ENCODE assay signal across 3 cellular contexts in the genomic region with DNA sequence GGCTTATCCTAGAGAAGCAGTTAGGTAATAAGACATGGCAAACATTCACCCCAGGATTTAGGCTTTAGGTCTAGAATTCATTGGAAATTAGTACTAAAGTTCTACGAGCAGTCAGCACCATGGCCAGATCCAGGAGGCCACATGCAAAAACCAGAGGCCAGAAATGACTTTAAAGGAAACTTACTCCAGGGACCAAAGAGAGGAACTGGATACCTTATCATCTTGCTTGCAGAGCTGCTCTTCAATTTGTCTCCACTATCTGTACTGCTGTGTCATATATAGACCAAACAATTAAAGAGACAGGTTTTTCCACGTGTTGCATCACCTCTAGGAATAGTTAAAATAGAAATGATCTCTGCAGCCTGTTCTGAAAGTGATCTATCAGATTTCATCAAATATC.
TF ChIP-seq lines count a peak whose summit lies in the region.

No MANE protein-coding gene starts in this region.

TF ChIP-seq in SK-N-SH, 30 proteins besides CTCF, POLR2A, EP300 and RAD21:
- no peak for TF ChIP-seq CHD2 (IDR thresholded peaks at IDR 0.05; ENCODE audit: low read length, partially characterized antibody)
- TF ChIP-seq, protein P1, sequence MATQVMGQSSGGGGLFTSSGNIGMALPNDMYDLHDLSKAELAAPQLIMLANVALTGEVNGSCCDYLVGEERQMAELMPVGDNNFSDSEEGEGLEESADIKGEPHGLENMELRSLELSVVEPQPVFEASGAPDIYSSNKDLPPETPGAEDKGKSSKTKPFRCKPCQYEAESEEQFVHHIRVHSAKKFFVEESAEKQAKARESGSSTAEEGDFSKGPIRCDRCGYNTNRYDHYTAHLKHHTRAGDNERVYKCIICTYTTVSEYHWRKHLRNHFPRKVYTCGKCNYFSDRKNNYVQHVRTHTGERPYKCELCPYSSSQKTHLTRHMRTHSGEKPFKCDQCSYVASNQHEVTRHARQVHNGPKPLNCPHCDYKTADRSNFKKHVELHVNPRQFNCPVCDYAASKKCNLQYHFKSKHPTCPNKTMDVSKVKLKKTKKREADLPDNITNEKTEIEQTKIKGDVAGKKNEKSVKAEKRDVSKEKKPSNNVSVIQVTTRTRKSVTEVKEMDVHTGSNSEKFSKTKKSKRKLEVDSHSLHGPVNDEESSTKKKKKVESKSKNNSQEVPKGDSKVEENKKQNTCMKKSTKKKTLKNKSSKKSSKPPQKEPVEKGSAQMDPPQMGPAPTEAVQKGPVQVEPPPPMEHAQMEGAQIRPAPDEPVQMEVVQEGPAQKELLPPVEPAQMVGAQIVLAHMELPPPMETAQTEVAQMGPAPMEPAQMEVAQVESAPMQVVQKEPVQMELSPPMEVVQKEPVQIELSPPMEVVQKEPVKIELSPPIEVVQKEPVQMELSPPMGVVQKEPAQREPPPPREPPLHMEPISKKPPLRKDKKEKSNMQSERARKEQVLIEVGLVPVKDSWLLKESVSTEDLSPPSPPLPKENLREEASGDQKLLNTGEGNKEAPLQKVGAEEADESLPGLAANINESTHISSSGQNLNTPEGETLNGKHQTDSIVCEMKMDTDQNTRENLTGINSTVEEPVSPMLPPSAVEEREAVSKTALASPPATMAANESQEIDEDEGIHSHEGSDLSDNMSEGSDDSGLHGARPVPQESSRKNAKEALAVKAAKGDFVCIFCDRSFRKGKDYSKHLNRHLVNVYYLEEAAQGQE (IDR thresholded peaks at IDR 0.05; ENCODE audit: low read depth, low read length), result peak; percentile 90

TF ChIP-seq in SK-N-SH treated with all-trans-retinoic acid at 6 μM for 48 hours, 23 proteins besides CTCF, POLR2A, EP300 and RAD21:
- TF ChIP-seq ESRRG (CRISPR knock-in tag; IDR thresholded peaks at IDR 0.05), result no peak
- TF ChIP-seq ZC3H10 (CRISPR knock-in tag; IDR thresholded peaks at IDR 0.05), result no peak
- TF ChIP-seq ISL1 (CRISPR knock-in tag; IDR thresholded peaks at IDR 0.05), result no peak
- TF ChIP-seq, protein P2, sequence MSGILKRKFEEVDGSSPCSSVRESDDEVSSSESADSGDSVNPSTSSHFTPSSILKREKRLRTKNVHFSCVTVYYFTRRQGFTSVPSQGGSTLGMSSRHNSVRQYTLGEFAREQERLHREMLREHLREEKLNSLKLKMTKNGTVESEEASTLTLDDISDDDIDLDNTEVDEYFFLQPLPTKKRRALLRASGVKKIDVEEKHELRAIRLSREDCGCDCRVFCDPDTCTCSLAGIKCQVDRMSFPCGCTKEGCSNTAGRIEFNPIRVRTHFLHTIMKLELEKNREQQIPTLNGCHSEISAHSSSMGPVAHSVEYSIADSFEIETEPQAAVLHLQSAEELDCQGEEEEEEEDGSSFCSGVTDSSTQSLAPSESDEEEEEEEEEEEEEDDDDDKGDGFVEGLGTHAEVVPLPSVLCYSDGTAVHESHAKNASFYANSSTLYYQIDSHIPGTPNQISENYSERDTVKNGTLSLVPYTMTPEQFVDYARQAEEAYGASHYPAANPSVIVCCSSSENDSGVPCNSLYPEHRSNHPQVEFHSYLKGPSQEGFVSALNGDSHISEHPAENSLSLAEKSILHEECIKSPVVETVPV (CRISPR knock-in tag; IDR thresholded peaks at IDR 0.05), result no peak
- no peak for TF ChIP-seq ZFP30 (CRISPR knock-in tag; IDR thresholded peaks at IDR 0.05)
- no peak for TF ChIP-seq ZNF8 (CRISPR knock-in tag; IDR thresholded peaks at IDR 0.05)
- TF ChIP-seq RARB (CRISPR knock-in tag; IDR thresholded peaks at IDR 0.05), result no peak
- TF ChIP-seq SNAI2 (CRISPR knock-in tag; IDR thresholded peaks at IDR 0.05), result no peak
- no peak for TF ChIP-seq PPARA (CRISPR knock-in tag; IDR thresholded peaks at IDR 0.05; ENCODE audit: borderline replicate concordance)
- TF ChIP-seq TOX (CRISPR knock-in tag; IDR thresholded peaks at IDR 0.05; ENCODE audit: borderline replicate concordance), result no peak
- TF ChIP-seq, protein P3, sequence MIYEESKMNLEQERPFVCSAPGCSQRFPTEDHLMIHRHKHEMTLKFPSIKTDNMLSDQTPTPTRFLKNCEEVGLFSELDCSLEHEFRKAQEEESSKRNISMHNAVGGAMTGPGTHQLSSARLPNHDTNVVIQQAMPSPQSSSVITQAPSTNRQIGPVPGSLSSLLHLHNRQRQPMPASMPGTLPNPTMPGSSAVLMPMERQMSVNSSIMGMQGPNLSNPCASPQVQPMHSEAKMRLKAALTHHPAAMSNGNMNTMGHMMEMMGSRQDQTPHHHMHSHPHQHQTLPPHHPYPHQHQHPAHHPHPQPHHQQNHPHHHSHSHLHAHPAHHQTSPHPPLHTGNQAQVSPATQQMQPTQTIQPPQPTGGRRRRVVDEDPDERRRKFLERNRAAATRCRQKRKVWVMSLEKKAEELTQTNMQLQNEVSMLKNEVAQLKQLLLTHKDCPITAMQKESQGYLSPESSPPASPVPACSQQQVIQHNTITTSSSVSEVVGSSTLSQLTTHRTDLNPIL (CRISPR knock-in tag; IDR thresholded peaks at IDR 0.05; ENCODE audit: low read depth), result no peak
- TF ChIP-seq, protein P4, sequence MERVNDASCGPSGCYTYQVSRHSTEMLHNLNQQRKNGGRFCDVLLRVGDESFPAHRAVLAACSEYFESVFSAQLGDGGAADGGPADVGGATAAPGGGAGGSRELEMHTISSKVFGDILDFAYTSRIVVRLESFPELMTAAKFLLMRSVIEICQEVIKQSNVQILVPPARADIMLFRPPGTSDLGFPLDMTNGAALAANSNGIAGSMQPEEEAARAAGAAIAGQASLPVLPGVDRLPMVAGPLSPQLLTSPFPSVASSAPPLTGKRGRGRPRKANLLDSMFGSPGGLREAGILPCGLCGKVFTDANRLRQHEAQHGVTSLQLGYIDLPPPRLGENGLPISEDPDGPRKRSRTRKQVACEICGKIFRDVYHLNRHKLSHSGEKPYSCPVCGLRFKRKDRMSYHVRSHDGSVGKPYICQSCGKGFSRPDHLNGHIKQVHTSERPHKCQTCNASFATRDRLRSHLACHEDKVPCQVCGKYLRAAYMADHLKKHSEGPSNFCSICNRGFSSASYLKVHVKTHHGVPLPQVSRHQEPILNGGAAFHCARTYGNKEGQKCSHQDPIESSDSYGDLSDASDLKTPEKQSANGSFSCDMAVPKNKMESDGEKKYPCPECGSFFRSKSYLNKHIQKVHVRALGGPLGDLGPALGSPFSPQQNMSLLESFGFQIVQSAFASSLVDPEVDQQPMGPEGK (CRISPR knock-in tag; IDR thresholded peaks at IDR 0.05; ENCODE audit: borderline replicate concordance), result no peak
- TF ChIP-seq ZNF565 (CRISPR knock-in tag; conservative IDR thresholded peaks at IDR 0.05; ENCODE audit: low read depth), result no peak
- no peak for TF ChIP-seq ARNTL (CRISPR knock-in tag; IDR thresholded peaks at IDR 0.05; ENCODE audit: borderline replicate concordance, low read depth)
- no peak for TF ChIP-seq ZFP3 (CRISPR knock-in tag; IDR thresholded peaks at IDR 0.05)
- TF ChIP-seq TCF4 (CRISPR knock-in tag; IDR thresholded peaks at IDR 0.05; ENCODE audit: borderline replicate concordance), result no peak

TF ChIP-seq in H1, 55 proteins besides CTCF, POLR2A, EP300 and RAD21:
- TF ChIP-seq SIN3A (conservative IDR thresholded peaks at IDR 0.05 in 1 of 2, IDR thresholded peaks at IDR 0.05 in 1 of 2; ENCODE audit: low read depth in 1 of 2, low read length in 2 of 2) (peak; percentile 54 to 64; a peak in 1 of 4 replicates), CHD2 (IDR thresholded peaks at IDR 0.05; ENCODE audit: low read length) (no peak), HDAC2 (IDR thresholded peaks at IDR 0.05; ENCODE audit: borderline replicate concordance in 1 of 2, low read depth in 2 of 2, low read length in 2 of 2) (0 out of 4 replicates have a peak, but pooled peaks of 1 of the 2 experiments have one; percentile 37)
- TF ChIP-seq, protein P5, sequence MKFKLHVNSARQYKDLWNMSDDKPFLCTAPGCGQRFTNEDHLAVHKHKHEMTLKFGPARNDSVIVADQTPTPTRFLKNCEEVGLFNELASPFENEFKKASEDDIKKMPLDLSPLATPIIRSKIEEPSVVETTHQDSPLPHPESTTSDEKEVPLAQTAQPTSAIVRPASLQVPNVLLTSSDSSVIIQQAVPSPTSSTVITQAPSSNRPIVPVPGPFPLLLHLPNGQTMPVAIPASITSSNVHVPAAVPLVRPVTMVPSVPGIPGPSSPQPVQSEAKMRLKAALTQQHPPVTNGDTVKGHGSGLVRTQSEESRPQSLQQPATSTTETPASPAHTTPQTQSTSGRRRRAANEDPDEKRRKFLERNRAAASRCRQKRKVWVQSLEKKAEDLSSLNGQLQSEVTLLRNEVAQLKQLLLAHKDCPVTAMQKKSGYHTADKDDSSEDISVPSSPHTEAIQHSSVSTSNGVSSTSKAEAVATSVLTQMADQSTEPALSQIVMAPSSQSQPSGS (IDR thresholded peaks at IDR 0.05; ENCODE audit: low read length), result no peak
